In the genomic region with DNA sequence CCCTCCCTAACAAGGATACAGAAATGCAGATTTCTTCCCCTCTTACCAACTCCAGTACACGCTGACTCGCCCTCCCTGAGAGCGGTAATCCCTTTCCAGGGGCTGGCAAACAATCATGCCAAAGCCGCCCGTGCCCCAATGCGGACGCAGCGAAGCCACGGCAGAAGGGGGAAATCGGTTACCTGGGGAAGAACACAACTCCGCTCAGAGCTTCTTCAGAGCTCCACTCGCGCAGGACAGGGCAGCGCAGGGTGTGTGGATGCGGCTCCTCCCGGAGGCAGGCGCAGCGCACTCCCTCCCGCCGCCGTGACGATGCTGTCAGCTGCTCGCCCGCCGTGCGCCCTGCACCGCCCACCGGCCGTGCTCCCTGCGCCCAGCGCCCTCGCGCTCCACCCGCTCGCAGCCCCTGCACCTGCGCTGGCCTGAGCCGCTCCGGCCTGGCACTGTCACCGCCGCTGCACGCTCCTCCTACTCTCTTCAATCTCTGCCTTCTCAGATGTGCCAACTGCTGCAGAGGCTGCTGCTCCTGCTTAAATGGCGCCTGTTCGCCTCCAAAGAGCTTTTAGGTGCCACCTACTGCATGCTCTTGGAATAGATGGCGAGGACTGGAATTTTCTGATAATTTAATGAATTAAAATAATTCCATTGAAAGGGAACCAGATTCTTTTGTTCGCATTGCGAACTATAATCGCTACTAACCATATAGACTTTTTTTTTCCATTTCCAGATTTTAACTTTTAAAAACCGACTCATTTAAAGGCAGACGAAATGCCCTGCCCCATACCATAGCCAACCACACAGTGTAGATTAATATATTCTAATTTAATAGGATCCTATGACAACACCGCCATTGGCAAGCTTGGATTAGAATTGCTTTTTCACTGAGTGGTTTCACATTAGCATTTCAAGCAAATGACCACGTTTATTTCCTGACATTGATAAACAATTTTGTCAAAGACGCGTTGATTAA, we compare ENCODE assay signal across 8 cellular contexts. TPM values are rescaled to one million over a fixed set of nuclear protein-coding genes. Genes with fewer than 3 reads are reported as not detected.
DNase-seq lines count a peak whose midpoint lies in the region; ATAC-seq and TF ChIP-seq lines count a peak whose summit lies in the region.

A gene with protein sequence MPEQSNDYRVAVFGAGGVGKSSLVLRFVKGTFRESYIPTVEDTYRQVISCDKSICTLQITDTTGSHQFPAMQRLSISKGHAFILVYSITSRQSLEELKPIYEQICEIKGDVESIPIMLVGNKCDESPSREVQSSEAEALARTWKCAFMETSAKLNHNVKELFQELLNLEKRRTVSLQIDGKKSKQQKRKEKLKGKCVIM (minus strand): TSS at position 255 of the 970 bp plus-strand sequence. CDS start 28,997 bp downstream, outside the sequence.

- DNase-seq in ACHN, result peak; percentile 79
- DNase-seq in NCI-H1930 (lab: John Stamatoyannopoulos, UW), result peak; percentile 76 to 78
- DNase-seq in activated T-cell treated with anti-CD3 and anti-CD28 coated beads, Interleukin-2, amount 50 U/mL, for 72 hours, result peak; percentile 17 to 33
- DNase-seq in neural crest cell (ENCODE audit: low read depth, low spot score), result peak; percentile 50
- peak in 1 of 2 donors; percentile 49 for DNase-seq in aorta

- H3K4me1 ChIP-seq in gastroesophageal sphincter (peaks cover 0 to 16% (median 7%) of the 10 kb centered on the region in 3 donors), aorta (ENCODE audit: control insufficient read depth in 1 of 2, insufficient read depth in 2 of 2, low read length in 2 of 2) (no peaks in the 10 kb centered on the region)

- H3K4me3 ChIP-seq in gastroesophageal sphincter, result peak within 1 kb of the TSS; percentile 15 to 49
- no peak within 1 kb of the TSS for H3K4me3 ChIP-seq in aorta (ENCODE audit: low read length in 2 of 2)

- peak; percentile 69 for ATAC-seq in GM18498 (IDR thresholded peaks at IDR 0.05; ENCODE audit: unreplicated experiment)
- peak; percentile 75 to 83 for ATAC-seq in activated T-cell treated with anti-CD3 and anti-CD28 coated beads, Interleukin-2, amount 50 U/mL, for 72 hours (replicated peaks in 1 of 2)
- peak; percentile 57 for ATAC-seq in gastroesophageal sphincter
- peak; percentile 81 for ATAC-seq in aorta (ENCODE audit: low FRiP score)
- ATAC-seq in GM19324 (IDR thresholded peaks at IDR 0.05; ENCODE audit: low FRiP score, unreplicated experiment), result no peak

- TF ChIP-seq POLR2A in gastroesophageal sphincter (IDR thresholded peaks at IDR 0.05), result no peak

- 17% methylated on average over 15 to 16 of the region's 53 CpGs for WGBS in gastroesophageal sphincter (ENCODE audit: low coverage in 1 of 2), 2 donors
- WGBS in aorta, 2 donors, result 6 to 7% methylated on average over 50 to 53 of the region's 53 CpGs

- H3K27ac Mint-ChIP-seq in activated T-cell treated with anti-CD3 and anti-CD28 coated beads, Interleukin-2, amount 50 U/mL, for 72 hours, result no peak within 1 kb of the TSS
- H3K27ac Mint-ChIP-seq in neural crest cell (ENCODE audit: unreplicated experiment), result no peak within 1 kb of the TSS

- no peak for TF ChIP-seq EP300 in gastroesophageal sphincter (IDR thresholded peaks at IDR 0.05)

- in situ Hi-C loops in ACHN (cut with HindIII; ENCODE audit: low pct_ligation_motif_present, low pct_unique_long_range_greater_than_20kb, low sequenced_read_pairs), result no loop called here

- H3K27ac ChIP-seq in gastroesophageal sphincter, result no peak within 1 kb of the TSS
- no peak within 1 kb of the TSS for H3K27ac ChIP-seq in aorta (ENCODE audit: low read depth in 1 of 2, low read length in 2 of 2)

- H3K27me3 ChIP-seq in gastroesophageal sphincter (peaks cover 67% of the 10 kb centered on the region), aorta (ENCODE audit: control insufficient read depth in 1 of 2, insufficient read depth in 2 of 2, low read length in 1 of 2) (no peaks in the 10 kb centered on the region)

- no peaks in the 10 kb centered on the region for H3K9me3 ChIP-seq in gastroesophageal sphincter
- H3K9me3 ChIP-seq in aorta (ENCODE audit: control insufficient read depth, low read length), result peaks cover 2% of the 10 kb centered on the region

- H3K36me3 ChIP-seq in gastroesophageal sphincter, result no peaks in the 10 kb centered on the region
- no peaks in the 10 kb centered on the region for H3K36me3 ChIP-seq in aorta (ENCODE audit: control insufficient read depth in 1 of 2, insufficient read depth in 2 of 2, low read length in 1 of 2)

- H3K4me1 Mint-ChIP-seq in activated T-cell treated with anti-CD3 and anti-CD28 coated beads, Interleukin-2, amount 50 U/mL, for 72 hours (ENCODE audit: low read depth), result peaks cover 12% of the 10 kb centered on the region
- H3K4me1 Mint-ChIP-seq in neural crest cell, result peaks cover 16% of the 10 kb centered on the region

- intact Hi-C loops in aorta (cut with DNase I), result no loop called here

- H3K36me3 Mint-ChIP-seq in activated T-cell treated with anti-CD3 and anti-CD28 coated beads, Interleukin-2, amount 50 U/mL, for 72 hours (ENCODE audit: insufficient read depth in 2 of 2), result no peaks in the 10 kb centered on the region
- no peaks in the 10 kb centered on the region for H3K36me3 Mint-ChIP-seq in neural crest cell (ENCODE audit: low read depth)

- TF ChIP-seq CTCF in gastroesophageal sphincter (IDR thresholded peaks at IDR 0.05) (peak in 1 of 4 experiments; percentile 47), neural crest cell (conservative IDR thresholded peaks at IDR 0.05) (peak; percentile 75)

- no peaks in the 10 kb centered on the region for H3K9me3 Mint-ChIP-seq in activated T-cell treated with anti-CD3 and anti-CD28 coated beads, Interleukin-2, amount 50 U/mL, for 72 hours
- no peaks in the 10 kb centered on the region for H3K9me3 Mint-ChIP-seq in neural crest cell

- peak within 1 kb of the TSS; percentile 77 to 81 for H3K4me3 Mint-ChIP-seq in activated T-cell treated with anti-CD3 and anti-CD28 coated beads, Interleukin-2, amount 50 U/mL, for 72 hours
- H3K4me3 Mint-ChIP-seq in neural crest cell, result peak within 1 kb of the TSS; percentile 91

- peaks cover 63% of the 10 kb centered on the region for H3K27me3 Mint-ChIP-seq in activated T-cell treated with anti-CD3 and anti-CD28 coated beads, Interleukin-2, amount 50 U/mL, for 72 hours (ENCODE audit: low read depth)
- H3K27me3 Mint-ChIP-seq in neural crest cell (ENCODE audit: low read depth), result peaks cover 72% of the 10 kb centered on the region

RNA-seq across cellular contexts. Expression of the gene that starts here (rescaled TPM):
- total RNA-seq in activated T-cell treated with anti-CD3 and anti-CD28 coated beads, Interleukin-2, amount 50 U/mL, for 72 hours, result under 1 TPM in 1 of 2 donors, not detected in 1; 0.05 TPM
- total RNA-seq in gastroesophageal sphincter (not detected), neural crest cell (0.77 TPM in 2 replicates), aorta (not detected)
- polyA plus RNA-seq in aorta, result not detected

Comparison
In these comparisons a context has a peak if more than half of its experiments do, and no peak if none do; other contexts are left out.
1. Peak in DNase-seq and ATAC-seq in activated T-cell treated with anti-CD3 and anti-CD28 coated beads, Interleukin-2, amount 50 U/mL, for 72 hours; RNA of the gene not detected or under 1 TPM.
2. Peak in ATAC-seq and H3K4me3 ChIP-seq in gastroesophageal sphincter; RNA of the gene not detected or under 1 TPM.
3. Peak in DNase-seq in neural crest cell; RNA of the gene not detected or under 1 TPM.
4. Peak in ATAC-seq in aorta; RNA of the gene not detected or under 1 TPM.